Comparison of ENCODE assay signal across 20 cellular contexts in genomic region chr3:57872606-57873005, GRCh38.
"Had no signal": no experiment of that assay in that cellular context is flagged by ENCODE, and none has a peak within 500 bp of the region (broad histone marks: within the 10 kb centered on the region; RNA-seq: fewer than 3 reads in every experiment).

No MANE protein-coding gene starts in this region.

- H3K9me3 Mint-ChIP-seq: endodermal cell, natural killer cell, neural crest cell, type B pancreatic cell had no signal

- DNase-seq: effector CD4-positive, alpha-beta T cell; endodermal cell; erythroblast; heart right ventricle; hypothalamus; islet precursor cell; mammary epithelial cell; natural killer cell; posterior cingulate gyrus; stimulated activated CD4-positive, alpha-beta T cell treated with anti-CD3 and anti-CD28 coated beads, Interleukin-12 subunit alpha, Interleukin-12 subunit beta, amount 100 ng/mL, for 4 hours; stimulated activated naive CD4-positive, alpha-beta T cell treated with Interleukin-2 at 50 U/mL for 16 hours; uterus had no signal

- H3K4me3 ChIP-seq: coronary artery, heart right ventricle, skin epidermis, uterus had no signal

- H3K27ac ChIP-seq: coronary artery, heart right ventricle, skin epidermis, uterus had no signal

- H3K9me3 ChIP-seq: heart right ventricle, uterus had no signal

- H3K4me3 Mint-ChIP-seq: endodermal cell, natural killer cell, neural crest cell, type B pancreatic cell had no signal

- H3K4me1 Mint-ChIP-seq: natural killer cell, neural crest cell had no signal

- FAIRE-seq: endothelial cell of umbilical vein, frontal cortex had no signal

- ATAC-seq: heart right ventricle, left lobe of liver, natural killer cell, sciatic nerve had no signal

- H3K36me3 Mint-ChIP-seq: natural killer cell had no signal

- H3K27me3 Mint-ChIP-seq: type B pancreatic cell had no signal

- H3K4me1 ChIP-seq: uterus had no signal

- H3K36me3 ChIP-seq: uterus had no signal

- H3K27ac Mint-ChIP-seq: endodermal cell, natural killer cell, type B pancreatic cell had no signal

- H3K27me3 ChIP-seq: heart right ventricle, uterus had no signal
